Comparison of ENCODE assay signal across 13 cellular contexts in the genomic region with DNA sequence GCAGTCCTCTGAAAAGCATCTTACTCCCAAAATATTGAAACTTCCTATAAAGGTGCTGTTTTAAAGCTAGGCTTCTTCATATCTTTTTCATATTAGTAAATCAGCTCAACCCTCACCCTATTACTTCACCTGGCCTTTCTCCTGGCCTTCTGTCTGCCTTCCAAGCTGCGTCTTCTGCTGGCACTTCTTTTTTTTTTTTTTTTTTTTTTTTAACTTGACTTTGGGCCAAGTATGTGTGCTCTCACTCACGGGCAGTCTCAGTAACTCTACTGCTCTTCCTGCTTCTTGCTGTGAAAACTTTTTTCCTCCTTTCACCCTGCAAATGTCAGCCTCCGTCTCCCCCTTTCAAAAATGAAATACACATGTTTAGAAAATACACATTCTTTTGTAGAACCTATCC. TPM values are rescaled to one million over a fixed set of nuclear protein-coding genes. Genes with fewer than 3 reads are reported as not detected.
A peak's percentile ranks its signal among the peaks of the same experiment; 100 is the strongest.
DNase-seq lines count a peak whose midpoint lies in the region; ATAC-seq and TF ChIP-seq lines count a peak whose summit lies in the region.
"Had no signal": no experiment of that assay in that cellular context is flagged by ENCODE, and none has a peak within 500 bp of the region (broad histone marks: within the 10 kb centered on the region; RNA-seq: fewer than 3 reads in every experiment).

No MANE protein-coding gene starts in this region.

- peaks cover 17% of the 10 kb centered on the region; the same call in 1 of the 2 replicates for H3K79me2 ChIP-seq in GM23338 (replicated peaks; ENCODE audit: insufficient read depth)

- H3K4me3 ChIP-seq in GM23338: no peak overlapping the region
- no peak overlapping the region for H3K4me3 ChIP-seq in fibroblast of pulmonary artery (replicated peaks; ENCODE audit: low read depth, low read length)
- no peak overlapping the region for H3K4me3 ChIP-seq in prostate gland

- ATAC-seq in GM23338 (no peak; the same call in 2 of the 3 replicates), HG03565 (IDR thresholded peaks at IDR 0.05; ENCODE audit: unreplicated experiment) (no peak), HG02678 (IDR thresholded peaks at IDR 0.05; ENCODE audit: unreplicated experiment) (no peak)

- no peak overlapping the region for H2AFZ ChIP-seq in GM23338

- peak overlapping the region; percentile 12; the same call in 1 of the 2 replicates for H3K27ac Mint-ChIP-seq in GM23338

- intact Hi-C loops in prostate gland (cut with DNase I): no loop called here

- H3K9me3 ChIP-seq in prostate gland: no peaks in the 10 kb centered on the region

- H3F3A ChIP-seq in GM23338 (replicated peaks; ENCODE audit: low read depth): no peaks in the 10 kb centered on the region

- no peaks in the 10 kb centered on the region for H3K9me2 ChIP-seq in GM23338 (ENCODE audit: insufficient read depth)

- H3K27me3 ChIP-seq in GM23338 (ENCODE audit: insufficient read depth) (no peaks in the 10 kb centered on the region), prostate gland (replicated peaks; ENCODE audit: insufficient read depth) (no peaks in the 10 kb centered on the region)

- H3K36me3 Mint-ChIP-seq in GM23338 (ENCODE audit: low read depth): peaks cover 2% of the 10 kb centered on the region; the same call in 1 of the 3 replicates

- no peaks in the 10 kb centered on the region; the same call in 2 of the 3 replicates for H3K9me3 Mint-ChIP-seq in GM23338

- H3K4me1 ChIP-seq in GM23338 (ENCODE audit: insufficient read depth) (no peaks in the 10 kb centered on the region), prostate gland (replicated peaks) (no peaks in the 10 kb centered on the region)

- DNase-seq in GM23338 (ENCODE audit: low spot score) (no peak), RPMI7951 (ENCODE audit: low read depth) (peak; percentile 42), fibroblast of pulmonary artery (ENCODE audit: low read depth) (peak; percentile 65), prostate gland (ENCODE audit: low spot score) (peak; percentile 9), NCI-H510A treated with DMSO at 0.1 percent for 48 hours (lab: John Stamatoyannopoulos, UW) (no peak), putamen (ENCODE audit: low spot score) (no peak)
- DNase-seq: amygdala; NCI-H2029 treated with DMSO at 0.1 percent for 48 hours; stimulated activated CD4-positive, alpha-beta T cell treated with anti-CD3 and anti-CD28 coated beads, Interleukin-2, amount 100 ng/mL, for 48 hours; T-helper 9 cell had no signal

- H3K4me3 Mint-ChIP-seq in GM23338: no peak overlapping the region

- no peak overlapping the region for H3K4me2 ChIP-seq in GM23338

- 2% methylated on average over 3 of the region's 3 CpGs for WGBS in prostate gland

- H3K27ac ChIP-seq in GM23338 (ENCODE audit: low read depth) (no peak overlapping the region), prostate gland (peak overlapping the region in 1 of 2 donors; percentile 16)

- peaks cover 3% of the 10 kb centered on the region for H3K27me3 Mint-ChIP-seq in GM23338 (ENCODE audit: insufficient read depth, low read depth, poor library complexity)

- TF ChIP-seq POLR2A in prostate gland (IDR thresholded peaks at IDR 0.05): no peak

- H3K4me1 Mint-ChIP-seq in GM23338: peaks cover 11% of the 10 kb centered on the region

- H3K36me3 ChIP-seq in GM23338 (ENCODE audit: insufficient read depth): no peaks in the 10 kb centered on the region
- no peaks in the 10 kb centered on the region for H3K36me3 ChIP-seq in prostate gland

- H4K20me1 ChIP-seq in GM23338 (replicated peaks; ENCODE audit: insufficient read depth): no peaks in the 10 kb centered on the region

- no peak for TF ChIP-seq CTCF in GM23338 (conservative IDR thresholded peaks at IDR 0.05; ENCODE audit: low read depth in 2 of 2)
- no peak for TF ChIP-seq CTCF in fibroblast of pulmonary artery (IDR thresholded peaks at IDR 0.05; ENCODE audit: low read length, missing control alignments)
- no peak for TF ChIP-seq CTCF in prostate gland (IDR thresholded peaks at IDR 0.05)

TF ChIP-seq in GM23338, 12 proteins besides CTCF, POLR2A, EP300 and RAD21 (continues in another document):
- TF ChIP-seq POLR2AphosphoS5 (IDR thresholded peaks at IDR 0.05; ENCODE audit: low read depth): no peak
- TF ChIP-seq EZH2phosphoT487 (IDR thresholded peaks at IDR 0.05; ENCODE audit: unreplicated experiment): no peak
- TF ChIP-seq ZNF114 (CRISPR knock-in tag; IDR thresholded peaks at IDR 0.05): no peak
- TF ChIP-seq ZNF331 (CRISPR knock-in tag; IDR thresholded peaks at IDR 0.05; ENCODE audit: low read depth): no peak
- no peak for TF ChIP-seq STAT1 (IDR thresholded peaks at IDR 0.05; ENCODE audit: unreplicated experiment)
- no peak for TF ChIP-seq EZH2 (IDR thresholded peaks at IDR 0.05; ENCODE audit: low read depth, unreplicated experiment)
- TF ChIP-seq, protein P1, sequence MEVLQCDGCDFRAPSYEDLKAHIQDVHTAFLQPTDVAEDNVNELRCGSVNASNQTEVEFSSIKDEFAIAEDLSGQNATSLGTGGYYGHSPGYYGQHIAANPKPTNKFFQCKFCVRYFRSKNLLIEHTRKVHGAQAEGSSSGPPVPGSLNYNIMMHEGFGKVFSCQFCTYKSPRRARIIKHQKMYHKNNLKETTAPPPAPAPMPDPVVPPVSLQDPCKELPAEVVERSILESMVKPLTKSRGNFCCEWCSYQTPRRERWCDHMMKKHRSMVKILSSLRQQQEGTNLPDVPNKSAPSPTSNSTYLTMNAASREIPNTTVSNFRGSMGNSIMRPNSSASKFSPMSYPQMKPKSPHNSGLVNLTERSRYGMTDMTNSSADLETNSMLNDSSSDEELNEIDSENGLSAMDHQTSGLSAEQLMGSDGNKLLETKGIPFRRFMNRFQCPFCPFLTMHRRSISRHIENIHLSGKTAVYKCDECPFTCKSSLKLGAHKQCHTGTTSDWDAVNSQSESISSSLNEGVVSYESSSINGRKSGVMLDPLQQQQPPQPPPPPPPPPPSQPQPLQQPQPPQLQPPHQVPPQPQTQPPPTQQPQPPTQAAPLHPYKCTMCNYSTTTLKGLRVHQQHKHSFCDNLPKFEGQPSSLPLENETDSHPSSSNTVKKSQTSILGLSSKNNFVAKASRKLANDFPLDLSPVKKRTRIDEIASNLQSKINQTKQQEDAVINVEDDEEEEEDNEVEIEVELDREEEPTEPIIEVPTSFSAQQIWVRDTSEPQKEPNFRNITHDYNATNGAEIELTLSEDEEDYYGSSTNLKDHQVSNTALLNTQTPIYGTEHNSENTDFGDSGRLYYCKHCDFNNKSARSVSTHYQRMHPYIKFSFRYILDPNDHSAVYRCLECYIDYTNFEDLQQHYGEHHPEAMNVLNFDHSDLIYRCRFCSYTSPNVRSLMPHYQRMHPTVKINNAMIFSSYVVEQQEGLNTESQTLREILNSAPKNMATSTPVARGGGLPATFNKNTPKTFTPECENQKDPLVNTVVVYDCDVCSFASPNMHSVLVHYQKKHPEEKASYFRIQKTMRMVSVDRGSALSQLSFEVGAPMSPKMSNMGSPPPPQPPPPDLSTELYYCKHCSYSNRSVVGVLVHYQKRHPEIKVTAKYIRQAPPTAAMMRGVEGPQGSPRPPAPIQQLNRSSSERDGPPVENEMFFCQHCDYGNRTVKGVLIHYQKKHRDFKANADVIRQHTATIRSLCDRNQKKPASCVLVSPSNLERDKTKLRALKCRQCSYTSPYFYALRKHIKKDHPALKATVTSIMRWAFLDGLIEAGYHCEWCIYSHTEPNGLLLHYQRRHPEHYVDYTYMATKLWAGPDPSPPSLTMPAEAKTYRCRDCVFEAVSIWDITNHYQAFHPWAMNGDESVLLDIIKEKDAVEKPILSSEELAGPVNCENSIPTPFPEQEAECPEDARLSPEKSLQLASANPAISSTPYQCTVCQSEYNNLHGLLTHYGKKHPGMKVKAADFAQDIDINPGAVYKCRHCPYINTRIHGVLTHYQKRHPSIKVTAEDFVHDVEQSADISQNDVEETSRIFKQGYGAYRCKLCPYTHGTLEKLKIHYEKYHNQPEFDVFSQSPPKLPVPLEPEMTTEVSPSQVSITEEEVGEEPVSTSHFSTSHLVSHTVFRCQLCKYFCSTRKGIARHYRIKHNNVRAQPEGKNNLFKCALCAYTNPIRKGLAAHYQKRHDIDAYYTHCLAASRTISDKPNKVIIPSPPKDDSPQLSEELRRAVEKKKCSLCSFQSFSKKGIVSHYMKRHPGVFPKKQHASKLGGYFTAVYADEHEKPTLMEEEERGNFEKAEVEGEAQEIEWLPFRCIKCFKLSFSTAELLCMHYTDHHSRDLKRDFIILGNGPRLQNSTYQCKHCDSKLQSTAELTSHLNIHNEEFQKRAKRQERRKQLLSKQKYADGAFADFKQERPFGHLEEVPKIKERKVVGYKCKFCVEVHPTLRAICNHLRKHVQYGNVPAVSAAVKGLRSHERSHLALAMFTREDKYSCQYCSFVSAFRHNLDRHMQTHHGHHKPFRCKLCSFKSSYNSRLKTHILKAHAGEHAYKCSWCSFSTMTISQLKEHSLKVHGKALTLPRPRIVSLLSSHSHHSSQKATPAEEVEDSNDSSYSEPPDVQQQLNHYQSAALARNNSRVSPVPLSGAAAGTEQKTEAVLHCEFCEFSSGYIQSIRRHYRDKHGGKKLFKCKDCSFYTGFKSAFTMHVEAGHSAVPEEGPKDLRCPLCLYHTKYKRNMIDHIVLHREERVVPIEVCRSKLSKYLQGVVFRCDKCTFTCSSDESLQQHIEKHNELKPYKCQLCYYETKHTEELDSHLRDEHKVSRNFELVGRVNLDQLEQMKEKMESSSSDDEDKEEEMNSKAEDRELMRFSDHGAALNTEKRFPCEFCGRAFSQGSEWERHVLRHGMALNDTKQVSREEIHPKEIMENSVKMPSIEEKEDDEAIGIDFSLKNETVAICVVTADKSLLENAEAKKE (CRISPR knock-in tag; IDR thresholded peaks at IDR 0.05): no peak
- TF ChIP-seq, protein P2, sequence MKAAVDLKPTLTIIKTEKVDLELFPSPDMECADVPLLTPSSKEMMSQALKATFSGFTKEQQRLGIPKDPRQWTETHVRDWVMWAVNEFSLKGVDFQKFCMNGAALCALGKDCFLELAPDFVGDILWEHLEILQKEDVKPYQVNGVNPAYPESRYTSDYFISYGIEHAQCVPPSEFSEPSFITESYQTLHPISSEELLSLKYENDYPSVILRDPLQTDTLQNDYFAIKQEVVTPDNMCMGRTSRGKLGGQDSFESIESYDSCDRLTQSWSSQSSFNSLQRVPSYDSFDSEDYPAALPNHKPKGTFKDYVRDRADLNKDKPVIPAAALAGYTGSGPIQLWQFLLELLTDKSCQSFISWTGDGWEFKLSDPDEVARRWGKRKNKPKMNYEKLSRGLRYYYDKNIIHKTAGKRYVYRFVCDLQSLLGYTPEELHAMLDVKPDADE (IDR thresholded peaks at IDR 0.05): no peak

RNA-seq across cellular contexts. Expression of a gene that starts 41.2 kb away (rescaled TPM):
- total RNA-seq in GM23338 (2014; rRNA removed; shearing (Covaris generic)): not detected in 2 replicates
- polyA plus RNA-seq in GM23338 (2016; fragmentation: Nextera tagmentation; extraction: Ambion mirVana): 0.24 and 0.26 TPM in 2 replicates
- 0.10 and 0.36 TPM in 2 replicates for total RNA-seq in RPMI7951 (2014; rRNA removed; shearing (Covaris generic))
- total RNA-seq in prostate gland: not detected
- total RNA-seq: kidney epithelial cell had no signal

Comparison
In these comparisons a context has a peak if more than half of its experiments do, and no peak if none do; other contexts are left out.
1. DNase-seq: peak in RPMI7951 (single experiment), fibroblast of pulmonary artery (single experiment) and prostate gland (single experiment); none in GM23338 (single experiment), NCI-H510A treated with DMSO at 0.1 percent for 48 hours (single experiment) and putamen (single experiment).